ENCODE assay signal across 21 cellular contexts in the genomic region with DNA sequence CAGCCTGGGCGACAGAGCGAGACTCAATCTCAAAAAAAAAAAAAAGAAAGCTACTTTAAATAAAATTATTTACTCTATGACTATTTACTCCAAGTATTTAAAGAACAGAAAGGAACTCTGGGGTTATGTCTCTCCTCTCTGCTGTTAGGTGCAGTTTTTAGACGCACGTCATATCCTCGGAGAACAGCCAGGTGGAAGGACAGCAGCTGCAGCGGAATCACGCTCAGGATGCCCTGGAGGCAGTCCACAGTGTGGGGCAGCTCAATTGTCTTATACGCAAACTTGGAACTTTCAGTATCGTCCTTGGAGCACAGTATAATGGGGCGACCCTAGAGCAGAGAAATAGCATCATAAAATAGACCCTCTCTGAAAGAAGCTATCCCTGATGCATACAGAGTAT. TPM values are rescaled to one million over a fixed set of nuclear protein-coding genes. Genes with fewer than 3 reads are reported as not detected.
"Had no signal": no experiment of that assay in that cellular context is flagged by ENCODE, and none has a peak within 500 bp of the region (broad histone marks: within the 10 kb centered on the region; RNA-seq: fewer than 3 reads in every experiment).

No MANE protein-coding gene starts in this region.

- H3K9me3 ChIP-seq: MG63, Peyer's patch had no signal

- H3K27me3 ChIP-seq: MG63, Peyer's patch had no signal

- H3K4me2 ChIP-seq: PC-9 had no signal

- H2AFZ ChIP-seq: PC-9 had no signal

- H3K4me1 ChIP-seq: Peyer's patch had no signal

- ATAC-seq: HepG2, SK-N-SH treated with all-trans-retinoic acid at 6 μM for 48 hours had no signal

- H3K36me3 ChIP-seq: MG63, Peyer's patch had no signal

- H3K27ac ChIP-seq: PC-9, Peyer's patch had no signal

- H3K4me3 ChIP-seq: MG63, PC-9, Peyer's patch had no signal

- DNase-seq: IMR-90; Karpas-422; KG1; MG63; NCI-H1092 treated with DMSO at 0.1 percent for 48 hours; NCI-H1436; NCI-H1694 treated with DMSO at 0.1 percent for 48 hours; NCI-H1930; NCI-H2081; NCI-H2107; NCI-H2227 treated with DMSO at 0.1 percent for 48 hours; NCI-H524; NCI-H526 treated with DMSO at 0.1 percent for 48 hours; NCI-H748 treated with DMSO at 0.1 percent for 48 hours; NK-92 treated with Interleukin-12 subunit alpha and Interleukin-12 subunit beta, amount 100 ng/mL, for 24 hours; PC-9; Peyer's patch; Right ventricle myocardium superior had no signal

RNA-seq across cellular contexts. Expression of gene GFPT2, which starts 50.9 kb away (rescaled TPM):
- total RNA-seq: OCI-LY7 had no signal
